In genomic region chr22:42732071-42732470, GRCh38 we compare ENCODE assay signal across 1 cellular context.
TF ChIP-seq lines count a peak whose summit lies in the region.

No MANE protein-coding gene starts in this region.

TF ChIP-seq in H1, 55 proteins besides CTCF, POLR2A, EP300 and RAD21:
- TF ChIP-seq RNF2 (IDR thresholded peaks at IDR 0.05; ENCODE audit: borderline replicate concordance, low read depth, low read length, missing control alignments, poor library complexity, severe bottlenecking) (no peak), ASH2L (IDR thresholded peaks at IDR 0.05; ENCODE audit: low read length) (no peak), HDAC6 (IDR thresholded peaks at IDR 0.05; ENCODE audit: low read depth, low read length) (no peak), CBX5 (IDR thresholded peaks at IDR 0.05; ENCODE audit: low read depth, low read length) (no peak), HDAC2 (IDR thresholded peaks at IDR 0.05; ENCODE audit: borderline replicate concordance in 1 of 2, low read depth in 2 of 2, low read length in 2 of 2) (no peak), BACH1 (IDR thresholded peaks at IDR 0.05; ENCODE audit: low read length) (no peak), SRF (IDR thresholded peaks at IDR 0.05; ENCODE audit: low read depth, low read length) (no peak), SIX5 (IDR thresholded peaks at IDR 0.05; ENCODE audit: low read depth, low read length) (no peak), TAF1 (IDR thresholded peaks at IDR 0.05; ENCODE audit: low read depth, low read length) (no peak), SUZ12 (IDR thresholded peaks at IDR 0.05; ENCODE audit: low read length) (no peak), TAF7 (optimal IDR thresholded peaks at IDR 0.05; ENCODE audit: borderline replicate concordance, low read depth, low read length) (no peak), SP2 (IDR thresholded peaks at IDR 0.05; ENCODE audit: low read length) (no peak), JUN (IDR thresholded peaks at IDR 0.05; ENCODE audit: low read depth, low read length) (no peak), E2F6 (IDR thresholded peaks at IDR 0.05) (no peak), SIRT6 (IDR thresholded peaks at IDR 0.05; ENCODE audit: low read length) (no peak), SP4 (IDR thresholded peaks at IDR 0.05; ENCODE audit: low read length) (no peak), FOSL1 (IDR thresholded peaks at IDR 0.05; ENCODE audit: insufficient read depth, low read depth, low read length) (no peak)
TF ChIP-seq in H1: peak in this region for 0.
